ENCODE assay signal across 5 cellular contexts in the genomic region with DNA sequence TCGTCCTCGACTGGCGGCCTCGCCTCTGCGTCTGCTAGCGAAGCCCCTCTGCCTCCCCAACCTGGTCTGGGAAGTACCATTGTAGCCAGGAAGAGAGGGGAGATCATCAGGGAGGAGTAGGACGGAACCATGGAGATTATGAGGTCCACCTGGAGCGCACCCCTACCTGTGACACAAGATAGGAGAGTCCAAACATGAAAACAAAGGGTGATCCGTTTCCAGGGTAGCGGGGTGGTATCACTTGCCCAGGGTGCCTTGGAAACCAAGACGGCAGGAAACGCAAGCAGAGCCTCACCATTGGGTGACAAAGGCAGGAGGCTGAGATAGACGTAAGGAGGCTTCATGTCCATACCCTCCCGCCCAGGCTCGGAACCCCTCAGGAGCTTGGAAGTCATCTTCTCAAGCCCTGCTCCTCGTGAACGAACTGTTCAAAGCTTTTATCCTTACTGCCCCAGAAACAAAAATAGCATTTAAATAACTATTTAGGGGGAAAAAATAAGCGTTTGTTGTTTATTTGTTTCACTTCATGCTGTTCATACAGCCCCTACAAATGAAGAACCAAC. TPM values are rescaled to one million over a fixed set of nuclear protein-coding genes. Genes with fewer than 3 reads are reported as not detected.
"Had no signal": no experiment of that assay in that cellular context is flagged by ENCODE, and none has a peak within 500 bp of the region (broad histone marks: within the 10 kb centered on the region; RNA-seq: fewer than 3 reads in every experiment).

A gene (minus strand): TSS at position 33 of the 563 bp plus-strand sequence.

RNA-seq across cellular contexts. Expression of the gene that starts here (rescaled TPM):
- total RNA-seq: GM23248, H4, HepG2, HFFc6 had no signal
- polyA plus RNA-seq: GM23248, HepG2, IgD-negative memory B cell had no signal
